Comparison of ENCODE assay signal across 1 cellular context in genomic region chr7:23956769-23957556, GRCh38.
TF ChIP-seq lines count a peak whose summit lies in the region.

No MANE protein-coding gene starts in this region.

TF ChIP-seq in HepG2, 621 proteins besides CTCF, POLR2A, EP300 and RAD21 (continued from another document and continues in another):
- TF ChIP-seq ZNF318 (CRISPR knock-in tag; IDR thresholded peaks at IDR 0.05) (no peak), TBX3 (IDR thresholded peaks at IDR 0.05; ENCODE audit: borderline replicate concordance) (no peak), ZNF503 (CRISPR knock-in tag; IDR thresholded peaks at IDR 0.05) (no peak), ZNF713 (CRISPR knock-in tag; IDR thresholded peaks at IDR 0.05) (no peak), BORCS8-MEF2B (CRISPR knock-in tag; IDR thresholded peaks at IDR 0.05) (no peak), PHF8 (CRISPR knock-in tag; IDR thresholded peaks at IDR 0.05) (no peak), NCOA2 (CRISPR knock-in tag; IDR thresholded peaks at IDR 0.05) (no peak), ZNF430 (CRISPR knock-in tag; IDR thresholded peaks at IDR 0.05) (peak; percentile 69; the same call in 1 of the 2 replicates), ZFP90 (CRISPR knock-in tag; IDR thresholded peaks at IDR 0.05; ENCODE audit: borderline replicate concordance) (no peak), ZNF660 (CRISPR knock-in tag; IDR thresholded peaks at IDR 0.05; ENCODE audit: borderline replicate concordance, low read depth) (no peak), ZNF451 (CRISPR knock-in tag; IDR thresholded peaks at IDR 0.05) (no peak), ZNF609 (CRISPR knock-in tag; IDR thresholded peaks at IDR 0.05; ENCODE audit: borderline replicate concordance) (no peak), PHF5A (CRISPR knock-in tag; IDR thresholded peaks at IDR 0.05; ENCODE audit: low read depth, unreplicated experiment) (no peak), MXI1 (IDR thresholded peaks at IDR 0.05; ENCODE audit: borderline replicate concordance, low read depth, low read length) (no peak), ZNF549 (CRISPR knock-in tag; IDR thresholded peaks at IDR 0.05) (no peak), REL (CRISPR knock-in tag; conservative IDR thresholded peaks at IDR 0.05) (no peak), KLF15 (CRISPR knock-in tag; IDR thresholded peaks at IDR 0.05; ENCODE audit: borderline replicate concordance) (no peak), SMYD3 (CRISPR knock-in tag; IDR thresholded peaks at IDR 0.05) (no peak), DDIT3 (CRISPR knock-in tag; IDR thresholded peaks at IDR 0.05) (no peak), ZNF138 (CRISPR knock-in tag; IDR thresholded peaks at IDR 0.05; ENCODE audit: low read depth) (no peak), ZNF614 (CRISPR knock-in tag; IDR thresholded peaks at IDR 0.05; ENCODE audit: borderline replicate concordance) (no peak), ZBTB34 (CRISPR knock-in tag; IDR thresholded peaks at IDR 0.05) (no peak), MTA1 (CRISPR knock-in tag; IDR thresholded peaks at IDR 0.05; ENCODE audit: borderline replicate concordance) (no peak), PRDM10 (CRISPR knock-in tag; IDR thresholded peaks at IDR 0.05; ENCODE audit: low read depth) (no peak), USF2 (IDR thresholded peaks at IDR 0.05; ENCODE audit: low read depth, low read length) (no peak), USF2 (CRISPR knock-in tag; IDR thresholded peaks at IDR 0.05; ENCODE audit: borderline replicate concordance) (no peak), ZBTB49 (CRISPR knock-in tag; IDR thresholded peaks at IDR 0.05; ENCODE audit: borderline replicate concordance) (no peak)
